Comparison of ENCODE assay signal across 29 cellular contexts in genomic region chr7:75925717-75926435, GRCh38. TPM values are rescaled to one million over a fixed set of nuclear protein-coding genes. Genes with fewer than 3 reads are reported as not detected.
DNase-seq lines count a peak whose midpoint lies in the region; ATAC-seq and TF ChIP-seq lines count a peak whose summit lies in the region.
"Had no signal": no experiment of that assay in that cellular context is flagged by ENCODE, and none has a peak within 500 bp of the region (broad histone marks: within the 10 kb centered on the region; RNA-seq: fewer than 3 reads in every experiment).

No MANE protein-coding gene starts in this region.

- H3K4me3 Mint-ChIP-seq in T-helper 1 cell treated with Interleukin-12 subunit alpha and Interleukin-12 subunit beta and Interleukin-4 antibody, amounts not matched to agents 30 μg/mL and 1 μg/mL, for 36 hours = no peak overlapping the region
- no peak overlapping the region for H3K4me3 Mint-ChIP-seq in stimulated activated naive B cell treated with anti-CD40 and anti-IgM and Interleukin-4, amounts not matched to agents 10 μg/mL and 1 μg/mL and 100 μg/mL, for 72 hours
- no peak overlapping the region for H3K4me3 Mint-ChIP-seq in activated CD4-positive, alpha-beta memory T cell treated with anti-CD3 and anti-CD28 coated beads, Interleukin-2, amount 10 ng/mL, durations not matched to agents 7 days and 5 days
- H3K4me3 Mint-ChIP-seq: activated CD4-positive, alpha-beta T cell treated with anti-CD3 and anti-CD28 coated beads for 36 hours; activated naive CD4-positive, alpha-beta T cell treated with anti-CD3 and anti-CD28 coated beads for 36 hours; activated T-cell treated with anti-CD3 and anti-CD28 coated beads, Interleukin-2, amount 50 U/mL, for 4 hours had no signal

- peaks cover 0 to 14% (median 0%) of the 10 kb centered on the region in 9 donors for H3K36me3 ChIP-seq in heart right ventricle
- H3K36me3 ChIP-seq in mesenchymal stem cell (ENCODE audit: control insufficient read depth in 1 of 2, insufficient read depth in 2 of 2, low read depth in 1 of 2, low read length in 2 of 2) = peaks cover 10 to 24% of the 10 kb centered on the region in 2 experiments
- H3K36me3 ChIP-seq in mucosa of descending colon (ENCODE audit: low read depth) = no peaks in the 10 kb centered on the region
- H3K36me3 ChIP-seq: cardiac muscle cell, upper lobe of right lung had no signal

- no peak overlapping the region for H2BK15ac ChIP-seq in mesenchymal stem cell (ENCODE audit: low read depth, poor library complexity, severe bottlenecking)

- H4K91ac ChIP-seq in mesenchymal stem cell (ENCODE audit: low read length) = no peak overlapping the region

- H2AFZ ChIP-seq in mesenchymal stem cell (ENCODE audit: low read depth, low read length) = no peak overlapping the region
- H2AFZ ChIP-seq: parathyroid adenoma had no signal

- TF ChIP-seq CTCF in heart right ventricle (IDR thresholded peaks at IDR 0.05) (no peak), mucosa of descending colon (IDR thresholded peaks at IDR 0.05) (no peak)

- H2BK5ac ChIP-seq in mesenchymal stem cell (ENCODE audit: low read depth, low read length, poor library complexity, severe bottlenecking) = no peak overlapping the region

- no peaks in the 10 kb centered on the region for H3K27me3 Mint-ChIP-seq in T-helper 1 cell treated with Interleukin-12 subunit alpha and Interleukin-12 subunit beta and Interleukin-4 antibody, amounts not matched to agents 30 μg/mL and 1 μg/mL, for 36 hours (ENCODE audit: low read depth)
- no peaks in the 10 kb centered on the region for H3K27me3 Mint-ChIP-seq in stimulated activated naive B cell treated with anti-CD40 and anti-IgM and Interleukin-4, amounts not matched to agents 10 μg/mL and 1 μg/mL and 100 μg/mL, for 72 hours
- H3K27me3 Mint-ChIP-seq in activated CD4-positive, alpha-beta memory T cell treated with anti-CD3 and anti-CD28 coated beads, Interleukin-2, amount 10 ng/mL, durations not matched to agents 7 days and 5 days = no peaks in the 10 kb centered on the region
- H3K27me3 Mint-ChIP-seq: activated CD4-positive, alpha-beta T cell treated with anti-CD3 and anti-CD28 coated beads for 36 hours; CD4-positive, alpha-beta memory T cell; naive thymus-derived CD4-positive, alpha-beta T cell had no signal

- no peaks in the 10 kb centered on the region for H3K36me3 Mint-ChIP-seq in T-helper 1 cell treated with Interleukin-12 subunit alpha and Interleukin-12 subunit beta and Interleukin-4 antibody, amounts not matched to agents 30 μg/mL and 1 μg/mL, for 36 hours (ENCODE audit: low read depth)
- peaks cover 7 to 29% of the 10 kb centered on the region in 2 donors for H3K36me3 Mint-ChIP-seq in stimulated activated naive B cell treated with anti-CD40 and anti-IgM and Interleukin-4, amounts not matched to agents 10 μg/mL and 1 μg/mL and 100 μg/mL, for 72 hours
- H3K36me3 Mint-ChIP-seq in activated CD4-positive, alpha-beta memory T cell treated with anti-CD3 and anti-CD28 coated beads, Interleukin-2, amount 10 ng/mL, durations not matched to agents 7 days and 5 days (ENCODE audit: low read depth) = no peaks in the 10 kb centered on the region

- no peak overlapping the region for H3K9ac ChIP-seq in mesenchymal stem cell (ENCODE audit: low read length)
- H3K9ac ChIP-seq: parathyroid adenoma had no signal

- H3K18ac ChIP-seq in mesenchymal stem cell (ENCODE audit: low read depth in 1 of 2, low read length in 2 of 2) = no peak overlapping the region

- H3K9me3 Mint-ChIP-seq in T-helper 1 cell treated with Interleukin-12 subunit alpha and Interleukin-12 subunit beta and Interleukin-4 antibody, amounts not matched to agents 30 μg/mL and 1 μg/mL, for 36 hours = no peaks in the 10 kb centered on the region
- peaks cover 0 to 2% of the 10 kb centered on the region in 2 donors for H3K9me3 Mint-ChIP-seq in stimulated activated naive B cell treated with anti-CD40 and anti-IgM and Interleukin-4, amounts not matched to agents 10 μg/mL and 1 μg/mL and 100 μg/mL, for 72 hours
- no peaks in the 10 kb centered on the region for H3K9me3 Mint-ChIP-seq in activated CD4-positive, alpha-beta memory T cell treated with anti-CD3 and anti-CD28 coated beads, Interleukin-2, amount 10 ng/mL, durations not matched to agents 7 days and 5 days
- H3K9me3 Mint-ChIP-seq: activated naive CD4-positive, alpha-beta T cell treated with anti-CD3 and anti-CD28 coated beads for 36 hours; activated T-cell treated with anti-CD3 and anti-CD28 coated beads, Interleukin-2, amount 50 U/mL, for 4 hours; CD4-positive, alpha-beta memory T cell; naive thymus-derived CD4-positive, alpha-beta T cell had no signal

- no peak overlapping the region for H3K14ac ChIP-seq in mesenchymal stem cell (ENCODE audit: low read length in 2 of 2)

- peaks cover 46% of the 10 kb centered on the region for H3K79me1 ChIP-seq in mesenchymal stem cell (replicated peaks; ENCODE audit: low read length, poor library complexity, severe bottlenecking)

- H3K4me1 ChIP-seq in heart right ventricle (peaks cover 4 to 48% (median 33%) of the 10 kb centered on the region in 9 donors), mesenchymal stem cell (ENCODE audit: control insufficient read depth, insufficient read depth, low read depth, low read length) (peaks cover 13% of the 10 kb centered on the region), mucosa of descending colon (ENCODE audit: low read depth) (no peaks in the 10 kb centered on the region)
- H3K4me1 ChIP-seq: SJCRH30, upper lobe of right lung had no signal

- H3K27me3 ChIP-seq in heart right ventricle (no peaks in the 10 kb centered on the region), mesenchymal stem cell (ENCODE audit: control insufficient read depth in 1 of 2, insufficient read depth in 1 of 2, low read length in 2 of 2) (no peaks in the 10 kb centered on the region)
- H3K27me3 ChIP-seq: cardiac muscle cell, sigmoid colon, SJCRH30, stomach, upper lobe of right lung had no signal

- H3K4me3 ChIP-seq in heart right ventricle (no peak overlapping the region), mesenchymal stem cell (ENCODE audit: insufficient read depth in 1 of 2, low read depth in 1 of 2, low read length in 2 of 2) (no peak overlapping the region), mucosa of descending colon (no peak overlapping the region)
- H3K4me3 ChIP-seq: cardiac muscle cell, sigmoid colon, SJCRH30, stomach, upper lobe of right lung had no signal

- intact Hi-C loops in heart right ventricle (cut with DNase I) (no loop called here), mucosa of descending colon (cut with DNase I, micrococcal nuclease) (no loop called here)

- no peak overlapping the region for H2BK12ac ChIP-seq in mesenchymal stem cell (ENCODE audit: low read length in 2 of 2)

- no peak overlapping the region for H2BK120ac ChIP-seq in mesenchymal stem cell (ENCODE audit: low read depth, low read length)

- peak overlapping the region; percentile 39 for H2AK5ac ChIP-seq in mesenchymal stem cell (ENCODE audit: low read length, severe bottlenecking)

- peaks cover 18% of the 10 kb centered on the region for H3K4me1 Mint-ChIP-seq in T-helper 1 cell treated with Interleukin-12 subunit alpha and Interleukin-12 subunit beta and Interleukin-4 antibody, amounts not matched to agents 30 μg/mL and 1 μg/mL, for 36 hours (ENCODE audit: low read depth)
- H3K4me1 Mint-ChIP-seq in stimulated activated naive B cell treated with anti-CD40 and anti-IgM and Interleukin-4, amounts not matched to agents 10 μg/mL and 1 μg/mL and 100 μg/mL, for 72 hours = peaks cover 29 to 36% of the 10 kb centered on the region in 2 donors
- no peaks in the 10 kb centered on the region for H3K4me1 Mint-ChIP-seq in activated CD4-positive, alpha-beta memory T cell treated with anti-CD3 and anti-CD28 coated beads, Interleukin-2, amount 10 ng/mL, durations not matched to agents 7 days and 5 days

- POLR2A ChIA-PET in activated CD4-positive, alpha-beta memory T cell treated with anti-CD3 and anti-CD28 coated beads, Interleukin-2, amount 10 ng/mL, durations not matched to agents 7 days and 5 days (lab: Charles Lee) = interaction anchor here (1.5 kb wide), 1 partner anchor 12 kb away, joined by 5 read pairs; no protein-coding TSS in a partner anchor

- no peak overlapping the region for H3K23ac ChIP-seq in mesenchymal stem cell (ENCODE audit: low read length in 2 of 2)

- no peak overlapping the region for H4K8ac ChIP-seq in mesenchymal stem cell (ENCODE audit: low read length)

- WGBS in heart right ventricle, 2 donors = 63 to 71% methylated on average over 10 of the region's 10 CpGs
- 98% methylated on average over 10 of the region's 10 CpGs for WGBS in mesenchymal stem cell

- H3K4me2 ChIP-seq in mesenchymal stem cell (ENCODE audit: low read length, poor library complexity, severe bottlenecking) = no peak overlapping the region

- DNase-seq in T-helper 1 cell (no peak), heart right ventricle (peak in 1 of 2 donors; percentile 31), mesenchymal stem cell (no peak), mucosa of descending colon (no peak)
- DNase-seq in stimulated activated naive B cell treated with anti-CD40 and anti-IgM and Interleukin-4, amounts not matched to agents 10 μg/mL and 1 μg/mL and 100 μg/mL, for 72 hours = no peak
- DNase-seq in activated CD4-positive, alpha-beta memory T cell treated with anti-CD3 and anti-CD28 coated beads, Interleukin-2, amount 10 ng/mL, durations not matched to agents 7 days and 5 days = no peak
- DNase-seq: activated CD4-positive, alpha-beta T cell treated with anti-CD3 and anti-CD28 coated beads for 36 hours; activated naive CD4-positive, alpha-beta T cell treated with anti-CD3 and anti-CD28 coated beads for 36 hours; activated T-cell treated with anti-CD3 and anti-CD28 coated beads, Interleukin-2, amount 50 U/mL, for 4 hours; aorta; CD4-positive, alpha-beta memory T cell; KG1; kidney; mesendoderm; naive thymus-derived CD4-positive, alpha-beta T cell; NCI-H2171; NCI-H524; NK-92 treated with Interleukin-12 subunit alpha and Interleukin-12 subunit beta, amount 100 ng/mL, for 24 hours; sigmoid colon; SJCRH30; stimulated activated CD4-positive, alpha-beta T cell treated with anti-CD3 and anti-CD28 coated beads, Interleukin-15, amount 100 ng/mL, for 24 hours; stomach; upper lobe of right lung had no signal

- H3K9me3 ChIP-seq in heart right ventricle = peaks cover 0 to 2% (median 0%) of the 10 kb centered on the region in 11 donors
- no peaks in the 10 kb centered on the region for H3K9me3 ChIP-seq in mesenchymal stem cell (ENCODE audit: control insufficient read depth, low read length)
- no peaks in the 10 kb centered on the region for H3K9me3 ChIP-seq in mucosa of descending colon
- H3K9me3 ChIP-seq: sigmoid colon, stomach, upper lobe of right lung had no signal

- no peak overlapping the region for H3K4ac ChIP-seq in mesenchymal stem cell (ENCODE audit: low read depth in 1 of 2, low read length in 2 of 2)

- CTCF ChIA-PET in activated CD4-positive, alpha-beta memory T cell treated with anti-CD3 and anti-CD28 coated beads, Interleukin-2, amount 10 ng/mL, durations not matched to agents 7 days and 5 days (lab: Charles Lee) = interaction anchor here (0.6 kb wide), 1 partner anchor 35 kb away, joined by 3 read pairs; no protein-coding TSS in a partner anchor

- peak overlapping the region in 5 of 10 donors; percentile 40 to 52 (median 46) for H3K27ac ChIP-seq in heart right ventricle
- H3K27ac ChIP-seq in mesenchymal stem cell (ENCODE audit: low read length, poor library complexity, severe bottlenecking) = no peak overlapping the region
- H3K27ac ChIP-seq: 22Rv1, cardiac muscle cell, parathyroid adenoma, sigmoid colon, SJCRH30, stomach, upper lobe of right lung had no signal

- peak; percentile 45 to 82 (median 69) for ATAC-seq in heart right ventricle
- ATAC-seq in stimulated activated naive B cell treated with anti-CD40 and anti-IgM and Interleukin-4, amounts not matched to agents 10 μg/mL and 1 μg/mL and 100 μg/mL, for 72 hours (replicated peaks) = no peak
- ATAC-seq in mucosa of descending colon = no peak
- ATAC-seq in HG02981 (IDR thresholded peaks at IDR 0.05; ENCODE audit: unreplicated experiment) = no peak
- ATAC-seq: activated CD4-positive, alpha-beta T cell treated with anti-CD3 and anti-CD28 coated beads for 36 hours; activated T-cell treated with anti-CD3 and anti-CD28 coated beads, Interleukin-2, amount 50 U/mL, for 4 hours; naive thymus-derived CD4-positive, alpha-beta T cell; Panc1 had no signal

- H3K27ac Mint-ChIP-seq in T-helper 1 cell treated with Interleukin-12 subunit alpha and Interleukin-12 subunit beta and Interleukin-4 antibody, amounts not matched to agents 30 μg/mL and 1 μg/mL, for 36 hours = peak overlapping the region; percentile 19
- peak overlapping the region; percentile 53 for H3K27ac Mint-ChIP-seq in stimulated activated naive B cell treated with anti-CD40 and anti-IgM and Interleukin-4, amounts not matched to agents 10 μg/mL and 1 μg/mL and 100 μg/mL, for 72 hours
- no peak overlapping the region for H3K27ac Mint-ChIP-seq in activated CD4-positive, alpha-beta memory T cell treated with anti-CD3 and anti-CD28 coated beads, Interleukin-2, amount 10 ng/mL, durations not matched to agents 7 days and 5 days
- H3K27ac Mint-ChIP-seq: activated CD4-positive, alpha-beta T cell treated with anti-CD3 and anti-CD28 coated beads for 36 hours; activated naive CD4-positive, alpha-beta T cell treated with anti-CD3 and anti-CD28 coated beads for 36 hours had no signal

RNA-seq across cellular contexts. Expression of gene POR, which starts 10.9 kb away (rescaled TPM):
- total RNA-seq in heart right ventricle (100 to 1,000 TPM in 1 of 10 donors, 10 to 100 TPM in 9; 37.3 to 203 (median 59.3) TPM), mucosa of descending colon (100 to 1,000 TPM in 2 of 3 donors, 10 to 100 TPM in 1; 76.4 to 122 (median 118) TPM)
- 100 to 1,000 TPM; 104 to 185 TPM for polyA plus RNA-seq in heart right ventricle
- 76.9 TPM for polyA plus RNA-seq in mesenchymal stem cell (2013, experiment 1 of 2)
- 80.1 TPM for polyA plus RNA-seq in mesenchymal stem cell (2013, experiment 2 of 2)
- total RNA-seq in activated CD4-positive, alpha-beta memory T cell treated with anti-CD3 and anti-CD28 coated beads, Interleukin-2, amount 10 ng/mL, durations not matched to agents 7 days and 5 days = 10 to 100 TPM; 34.0 to 45.3 TPM

RNA-seq across cellular contexts. Expression of gene RHBDD2, which starts 47.0 kb away (rescaled TPM):
- 10 to 100 TPM; 20.8 to 39.7 (median 27.4) TPM for total RNA-seq in heart right ventricle
- polyA plus RNA-seq in heart right ventricle = 10 to 100 TPM; 28.9 to 48.1 TPM
- polyA plus RNA-seq in mesenchymal stem cell (2013, experiment 1 of 2) = 78.6 TPM
- polyA plus RNA-seq in mesenchymal stem cell (2013, experiment 2 of 2) = 78.6 TPM
- total RNA-seq in mucosa of descending colon = 10 to 100 TPM; 43.9 to 50.5 (median 47.3) TPM
- 10 to 100 TPM; 47.7 to 51.7 TPM for total RNA-seq in activated CD4-positive, alpha-beta memory T cell treated with anti-CD3 and anti-CD28 coated beads, Interleukin-2, amount 10 ng/mL, durations not matched to agents 7 days and 5 days

Comparison
In these comparisons a context has a peak if more than half of its experiments do, and no peak if none do; other contexts are left out.
1. ATAC-seq: peak in heart right ventricle (8 of 8); none in stimulated activated naive B cell treated with anti-CD40 and anti-IgM and Interleukin-4, amounts not matched to agents 10 μg/mL and 1 μg/mL and 100 μg/mL, for 72 hours (0 of 2), mucosa of descending colon (single experiment) and HG02981 (single experiment).